In the genomic region with DNA sequence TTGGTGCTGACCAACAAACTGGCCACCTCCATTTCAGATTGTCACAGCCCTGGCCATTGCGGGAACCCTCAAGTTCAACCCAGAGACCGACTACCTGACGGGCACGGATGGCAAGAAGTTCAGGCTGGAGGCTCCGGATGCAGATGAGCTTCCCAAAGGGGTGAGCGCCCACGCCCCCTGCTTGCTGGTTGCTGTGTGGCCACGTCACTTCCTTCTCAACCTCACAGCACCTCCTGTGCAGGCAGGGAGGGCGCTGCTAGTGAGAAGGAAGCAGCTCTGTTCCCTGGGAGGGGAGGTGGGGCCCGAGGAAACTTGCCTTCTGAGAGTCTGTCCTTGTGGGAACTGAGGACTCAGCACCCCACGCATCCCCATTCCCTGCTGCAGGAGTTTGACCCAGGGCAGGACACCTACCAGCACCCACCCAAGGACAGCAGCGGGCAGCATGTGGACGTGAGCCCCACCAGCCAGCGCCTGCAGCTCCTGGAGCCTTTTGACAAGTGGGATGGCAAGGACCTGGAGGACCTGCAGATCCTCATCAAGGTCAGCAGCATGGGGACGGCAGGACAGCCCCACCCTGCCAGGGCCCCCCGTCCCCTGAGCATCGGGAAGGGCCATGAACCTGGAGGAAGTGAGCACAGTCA, we compare ENCODE assay signal across 9 cellular contexts. TPM values are rescaled to one million over a fixed set of nuclear protein-coding genes. Genes with fewer than 3 reads are reported as not detected.
DNase-seq lines count a peak whose midpoint lies in the region; ATAC-seq and TF ChIP-seq lines count a peak whose summit lies in the region.
"Had no signal": no experiment of that assay in that cellular context is flagged by ENCODE, and none has a peak within 500 bp of the region (broad histone marks: within the 10 kb centered on the region; RNA-seq: fewer than 3 reads in every experiment).

No MANE protein-coding gene starts in this region.

- no peak overlapping the region for H3K4me2 ChIP-seq in GM23338

- no peak overlapping the region for H3K9ac ChIP-seq in endodermal cell (ENCODE audit: extremely low read depth, low read length, poor library complexity, severe bottlenecking)

- no peaks in the 10 kb centered on the region for H3K9me2 ChIP-seq in GM23338 (ENCODE audit: insufficient read depth)

- WGBS in endodermal cell (ENCODE audit: insufficient coverage in 1 of 2, insufficient read length in 1 of 2), 2 experiments: 94 to 100% methylated on average over 9 to 17 of the region's 17 CpGs

- H3K27ac Mint-ChIP-seq in GM23338: peak overlapping the region; percentile 59; the same call in 1 of the 2 replicates
- H3K27ac Mint-ChIP-seq in activated CD4-positive, alpha-beta memory T cell treated with anti-CD3 and anti-CD28 coated beads for 36 hours: peak overlapping the region; percentile 56
- H3K27ac Mint-ChIP-seq in endodermal cell: peak overlapping the region; percentile 77
- no peak overlapping the region for H3K27ac Mint-ChIP-seq in mesothelial cell of epicardium

- H3K36me3 Mint-ChIP-seq in GM23338 (ENCODE audit: low read depth) (peaks cover 51% of the 10 kb centered on the region), endodermal cell (ENCODE audit: low read depth) (peaks cover 47% of the 10 kb centered on the region), mesothelial cell of epicardium (peaks cover 14% of the 10 kb centered on the region)
- H3K36me3 Mint-ChIP-seq in activated CD4-positive, alpha-beta memory T cell treated with anti-CD3 and anti-CD28 coated beads for 36 hours: peaks cover 27% of the 10 kb centered on the region

- POLR2A ChIA-PET in activated CD4-positive, alpha-beta memory T cell treated with anti-CD3 and anti-CD28 coated beads for 36 hours (lab: Charles Lee): interaction anchor here (0.9 to 1.0 kb wide), 2 partner anchors 78 to 121 kb away, joined by 3 read pairs; a partner anchor contains a TSS

- H3K27me3 ChIP-seq in GM23338 (ENCODE audit: insufficient read depth): no peaks in the 10 kb centered on the region
- H3K27me3 ChIP-seq in endodermal cell (ENCODE audit: control insufficient read depth, insufficient read depth, low read length, poor library complexity, severe bottlenecking): no peaks in the 10 kb centered on the region

- H3K4me3 ChIP-seq in GM23338 (no peak overlapping the region), endodermal cell (ENCODE audit: low read length) (no peak overlapping the region)

- H3K4me1 Mint-ChIP-seq in GM23338 (no peaks in the 10 kb centered on the region; the same call in 2 of the 3 replicates), endodermal cell (peaks cover 2% of the 10 kb centered on the region), mesothelial cell of epicardium (no peaks in the 10 kb centered on the region)
- H3K4me1 Mint-ChIP-seq in activated CD4-positive, alpha-beta memory T cell treated with anti-CD3 and anti-CD28 coated beads for 36 hours (ENCODE audit: low read depth): peaks cover 14% of the 10 kb centered on the region

- H3K27me3 Mint-ChIP-seq in GM23338 (ENCODE audit: insufficient read depth, low read depth, poor library complexity) (peaks cover 40% of the 10 kb centered on the region), endodermal cell (ENCODE audit: insufficient read depth) (no peaks in the 10 kb centered on the region), mesothelial cell of epicardium (ENCODE audit: low read depth) (no peaks in the 10 kb centered on the region)
- no peaks in the 10 kb centered on the region for H3K27me3 Mint-ChIP-seq in activated CD4-positive, alpha-beta memory T cell treated with anti-CD3 and anti-CD28 coated beads for 36 hours

- H3K4me3 Mint-ChIP-seq in GM23338 (no peak overlapping the region), endodermal cell (no peak overlapping the region), mesothelial cell of epicardium (no peak overlapping the region)
- H3K4me3 Mint-ChIP-seq in activated CD4-positive, alpha-beta memory T cell treated with anti-CD3 and anti-CD28 coated beads for 36 hours: no peak overlapping the region

- peak; percentile 35 for ATAC-seq in GM23338
- ATAC-seq in GM21576 (IDR thresholded peaks at IDR 0.05; ENCODE audit: unreplicated experiment): no peak

- DNase-seq in GM23338 (ENCODE audit: low spot score): peak; percentile 58
- DNase-seq in activated CD4-positive, alpha-beta memory T cell treated with anti-CD3 and anti-CD28 coated beads for 36 hours: peak; percentile 80
- DNase-seq in endodermal cell: peak; percentile 72
- DNase-seq in stimulated activated CD4-positive, alpha-beta T cell treated with anti-CD3 and anti-CD28 coated beads, Interleukin-1b, Interleukin-23, amount 100 ng/mL, for 48 hours: peak; percentile 59
- DNase-seq in SKM-1 (lab: John Stamatoyannopoulos, UW; ENCODE audit: unreplicated experiment): no peak
- DNase-seq in GF-D8 (lab: John Stamatoyannopoulos, UW): no peak
- DNase-seq in mesothelial cell of epicardium (ENCODE audit: low spot score in 2 of 2, unreplicated experiment in 2 of 2): no peak

- CTCF ChIA-PET in activated CD4-positive, alpha-beta memory T cell treated with anti-CD3 and anti-CD28 coated beads for 36 hours (lab: Charles Lee): interaction anchor here (0.6 to 6.0 kb wide), 7 partner anchors 8 to 142 kb away, joined by 3 to 113 read pairs (median 4); a partner anchor contains a TSS

- TF ChIP-seq CTCF in GM23338 (conservative IDR thresholded peaks at IDR 0.05; ENCODE audit: low read depth in 2 of 2): peak in 1 of 2 experiments; percentile 48; a peak in 2 of 4 replicates
- TF ChIP-seq CTCF in endodermal cell (conservative IDR thresholded peaks at IDR 0.05): peak; percentile 27
- no peak for TF ChIP-seq CTCF in mesothelial cell of epicardium (IDR thresholded peaks at IDR 0.05; ENCODE audit: unreplicated experiment)

- H3K27ac ChIP-seq in GM23338 (ENCODE audit: low read depth) (0 out of 2 replicates have a peak overlapping the region, but pooled peaks have one; percentile 74), endodermal cell (ENCODE audit: low read depth, low read length) (no peak overlapping the region)
- H3K27ac ChIP-seq: epithelial cell of prostate had no signal

- no peaks in the 10 kb centered on the region for H3K9me3 Mint-ChIP-seq in GM23338
- no peaks in the 10 kb centered on the region for H3K9me3 Mint-ChIP-seq in activated CD4-positive, alpha-beta memory T cell treated with anti-CD3 and anti-CD28 coated beads for 36 hours
- H3K9me3 Mint-ChIP-seq in endodermal cell: no peaks in the 10 kb centered on the region
- H3K9me3 Mint-ChIP-seq in mesothelial cell of epicardium: no peaks in the 10 kb centered on the region

- H3K4me1 ChIP-seq in GM23338 (ENCODE audit: insufficient read depth): no peaks in the 10 kb centered on the region
- H3K4me1 ChIP-seq in endodermal cell (ENCODE audit: control insufficient read depth, insufficient read depth, low read length): no peaks in the 10 kb centered on the region

- no peaks in the 10 kb centered on the region for H3K79me2 ChIP-seq in GM23338 (replicated peaks; ENCODE audit: insufficient read depth)

- intact Hi-C loops in activated CD4-positive, alpha-beta memory T cell treated with anti-CD3 and anti-CD28 coated beads for 36 hours (cut with micrococcal nuclease): no loop called here

- H4K20me1 ChIP-seq in GM23338 (replicated peaks; ENCODE audit: insufficient read depth): peaks cover 8% of the 10 kb centered on the region

- no peaks in the 10 kb centered on the region for H3K9me3 ChIP-seq in endodermal cell (ENCODE audit: control insufficient read depth, low read length)

- no peak overlapping the region for H2AFZ ChIP-seq in GM23338

- H3F3A ChIP-seq in GM23338 (replicated peaks; ENCODE audit: low read depth): peaks cover 30% of the 10 kb centered on the region

- H3K36me3 ChIP-seq in GM23338 (ENCODE audit: insufficient read depth) (peaks cover 12% of the 10 kb centered on the region; the same call in 1 of the 2 replicates), endodermal cell (ENCODE audit: control insufficient read depth, insufficient read depth, low read length) (peaks cover 57% of the 10 kb centered on the region)

TF ChIP-seq in GM23338, 12 proteins besides CTCF, POLR2A, EP300 and RAD21 (continues in another document):
- no peak for TF ChIP-seq EZH2 (IDR thresholded peaks at IDR 0.05; ENCODE audit: low read depth, unreplicated experiment)
- no peak for TF ChIP-seq STAT1 (IDR thresholded peaks at IDR 0.05; ENCODE audit: unreplicated experiment)
- TF ChIP-seq CREB1 (CRISPR knock-in tag; IDR thresholded peaks at IDR 0.05; ENCODE audit: low read depth): no peak
- no peak for TF ChIP-seq ZNF331 (CRISPR knock-in tag; IDR thresholded peaks at IDR 0.05; ENCODE audit: low read depth)
- no peak; the same call in 1 of the 2 replicates for TF ChIP-seq POLR2AphosphoS5 (IDR thresholded peaks at IDR 0.05; ENCODE audit: low read depth)

RNA-seq across cellular contexts. Expression of a gene that starts 19.3 kb away (rescaled TPM):
- total RNA-seq in GM23338 (2014; rRNA removed; shearing (Covaris generic)): 18.6 and 19.0 TPM in 2 replicates
- polyA plus RNA-seq in GM23338 (2016; fragmentation: Nextera tagmentation; extraction: Ambion mirVana): 26.5 and 28.7 TPM in 2 replicates
- total RNA-seq in activated CD4-positive, alpha-beta memory T cell treated with anti-CD3 and anti-CD28 coated beads for 36 hours: 10 to 100 TPM; 23.3 to 23.8 TPM
- total RNA-seq in endodermal cell: 10 to 100 TPM; 30.1 to 32.6 TPM
- 19.1 TPM for polyA plus RNA-seq in endodermal cell (2013, experiment 1 of 2)
- 20.1 TPM for polyA plus RNA-seq in endodermal cell (2013, experiment 2 of 2)
- total RNA-seq in mesothelial cell of epicardium: 41.0 to 47.4 TPM (median 46.6 TPM) in 3 replicates

RNA-seq across cellular contexts. Expression of a gene that starts 35.9 kb away (rescaled TPM):
- 0.35 and 0.47 TPM in 2 replicates for total RNA-seq in GM23338 (2014; rRNA removed; shearing (Covaris generic))
- 0.45 and 0.50 TPM in 2 replicates for polyA plus RNA-seq in GM23338 (2016; fragmentation: Nextera tagmentation; extraction: Ambion mirVana)
- total RNA-seq in activated CD4-positive, alpha-beta memory T cell treated with anti-CD3 and anti-CD28 coated beads for 36 hours: not detected
- total RNA-seq in endodermal cell (under 1 TPM; 0.27 to 0.90 TPM), mesothelial cell of epicardium (15.6 to 18.3 TPM (median 17.7 TPM) in 3 replicates)
- 4.9 TPM for polyA plus RNA-seq in endodermal cell (2013, experiment 1 of 2)
- 4.2 TPM for polyA plus RNA-seq in endodermal cell (2013, experiment 2 of 2)

RNA-seq across cellular contexts. Expression of a gene that starts 56.0 kb away (rescaled TPM):
- total RNA-seq in GM23338 (2014; rRNA removed; shearing (Covaris generic)): 77.8 and 79.7 TPM in 2 replicates
- polyA plus RNA-seq in GM23338 (2016; fragmentation: Nextera tagmentation; extraction: Ambion mirVana): 33.4 and 36.2 TPM in 2 replicates
- total RNA-seq in activated CD4-positive, alpha-beta memory T cell treated with anti-CD3 and anti-CD28 coated beads for 36 hours: 100 to 1,000 TPM; 103 to 105 TPM
- total RNA-seq in endodermal cell (10 to 100 TPM; 69.0 to 82.3 TPM), mesothelial cell of epicardium (66.9 to 69.9 TPM (median 69.4 TPM) in 3 replicates)
- 63.0 TPM for polyA plus RNA-seq in endodermal cell (2013, experiment 1 of 2)
- polyA plus RNA-seq in endodermal cell (2013, experiment 2 of 2): 59.0 TPM

RNA-seq across cellular contexts. Expression of a gene that starts 56.4 kb away (rescaled TPM):
- total RNA-seq in GM23338 (2014; rRNA removed; shearing (Covaris generic)): 108 and 115 TPM in 2 replicates
- polyA plus RNA-seq in GM23338 (2016; fragmentation: Nextera tagmentation; extraction: Ambion mirVana): 49.4 and 52.4 TPM in 2 replicates
- 10 to 100 TPM; 55.4 to 60.0 TPM for total RNA-seq in activated CD4-positive, alpha-beta memory T cell treated with anti-CD3 and anti-CD28 coated beads for 36 hours
- 10 to 100 TPM; 71.0 to 80.8 TPM for total RNA-seq in endodermal cell
- polyA plus RNA-seq in endodermal cell (2013, experiment 1 of 2): 75.1 TPM
- 69.4 TPM for polyA plus RNA-seq in endodermal cell (2013, experiment 2 of 2)
- 38.0 to 47.8 TPM (median 44.2 TPM) in 3 replicates for total RNA-seq in mesothelial cell of epicardium

Comparison
In these comparisons a context has a peak if more than half of its experiments do, and no peak if none do; other contexts are left out.
1. DNase-seq: peak in GM23338 (single experiment), activated CD4-positive, alpha-beta memory T cell treated with anti-CD3 and anti-CD28 coated beads for 36 hours (single experiment), endodermal cell (single experiment) and stimulated activated CD4-positive, alpha-beta T cell treated with anti-CD3 and anti-CD28 coated beads, Interleukin-1b, Interleukin-23, amount 100 ng/mL, for 48 hours (single experiment); none in SKM-1 (single experiment), GF-D8 (single experiment) and mesothelial cell of epicardium (0 of 2).